Comparison of ENCODE assay signal across 1 cellular context in the genomic region with DNA sequence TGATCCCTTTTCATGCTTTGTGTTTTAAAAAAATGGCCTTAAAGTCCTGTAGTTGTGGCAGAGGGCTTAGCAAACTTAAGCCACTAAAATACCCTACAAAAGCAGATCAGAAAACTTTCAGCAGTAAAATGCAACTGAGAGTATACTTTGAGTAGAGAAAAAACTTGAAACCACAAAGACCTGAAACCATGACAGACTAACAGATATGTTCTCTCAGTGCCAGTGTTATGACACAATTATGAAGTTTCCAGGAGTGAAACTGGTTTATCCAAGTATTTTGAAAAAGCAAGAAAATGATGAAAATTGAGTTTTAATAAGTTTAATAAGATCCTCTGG.
TF ChIP-seq lines count a peak whose summit lies in the region.

No MANE protein-coding gene starts in this region.

TF ChIP-seq in GM12878, 131 proteins besides CTCF, POLR2A, EP300 and RAD21 (continued from another document and continues in another):
- TF ChIP-seq, protein P1, sequence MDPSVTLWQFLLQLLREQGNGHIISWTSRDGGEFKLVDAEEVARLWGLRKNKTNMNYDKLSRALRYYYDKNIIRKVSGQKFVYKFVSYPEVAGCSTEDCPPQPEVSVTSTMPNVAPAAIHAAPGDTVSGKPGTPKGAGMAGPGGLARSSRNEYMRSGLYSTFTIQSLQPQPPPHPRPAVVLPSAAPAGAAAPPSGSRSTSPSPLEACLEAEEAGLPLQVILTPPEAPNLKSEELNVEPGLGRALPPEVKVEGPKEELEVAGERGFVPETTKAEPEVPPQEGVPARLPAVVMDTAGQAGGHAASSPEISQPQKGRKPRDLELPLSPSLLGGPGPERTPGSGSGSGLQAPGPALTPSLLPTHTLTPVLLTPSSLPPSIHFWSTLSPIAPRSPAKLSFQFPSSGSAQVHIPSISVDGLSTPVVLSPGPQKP (IDR thresholded peaks at IDR 0.05; ENCODE audit: low read depth, low read length) = no peak
- TF ChIP-seq ZBED1 (IDR thresholded peaks at IDR 0.05; ENCODE audit: borderline replicate concordance) (no peak), CREB1 (IDR thresholded peaks at IDR 0.05; ENCODE audit: low read depth) (peak; percentile 62; the same call in 1 of the 2 replicates), TCF3 (IDR thresholded peaks at IDR 0.05; ENCODE audit: borderline replicate concordance, insufficient read depth, low read depth, low read length) (no peak), YY1 (IDR thresholded peaks at IDR 0.05; ENCODE audit: low read depth, low read length) (no peak), CHD2 (IDR thresholded peaks at IDR 0.05; ENCODE audit: borderline replicate concordance, low read depth, low read length) (no peak), SMC3 (IDR thresholded peaks at IDR 0.05; ENCODE audit: borderline replicate concordance, low read length) (no peak), RAD51 (IDR thresholded peaks at IDR 0.05) (no peak), BMI1 (IDR thresholded peaks at IDR 0.05; ENCODE audit: borderline replicate concordance) (no peak; the same call in 1 of the 2 replicates), SIN3A (IDR thresholded peaks at IDR 0.05; ENCODE audit: low read depth, low read length) (no peak), NFXL1 (IDR thresholded peaks at IDR 0.05; ENCODE audit: borderline replicate concordance) (no peak), DPF2 (IDR thresholded peaks at IDR 0.05) (no peak; the same call in 1 of the 2 replicates), GABPA (IDR thresholded peaks at IDR 0.05; ENCODE audit: low read depth) (0 out of 2 replicates have a peak, but pooled peaks have one; percentile 26), PML (IDR thresholded peaks at IDR 0.05; ENCODE audit: low read length) (no peak), HDGF (IDR thresholded peaks at IDR 0.05) (no peak), MEF2A (IDR thresholded peaks at IDR 0.05; ENCODE audit: insufficient read depth, low read depth, low read length) (0 out of 2 replicates have a peak, but pooled peaks have one; percentile 28), TARDBP (IDR thresholded peaks at IDR 0.05; ENCODE audit: borderline replicate concordance) (no peak), ZZZ3 (IDR thresholded peaks at IDR 0.05; ENCODE audit: control insufficient read depth, insufficient read length, low read depth) (no peak), PAX5 (IDR thresholded peaks at IDR 0.05; ENCODE audit: borderline replicate concordance, low read depth, low read length) (no peak; the same call in 1 of the 2 replicates), CBX3 (IDR thresholded peaks at IDR 0.05; ENCODE audit: borderline replicate concordance, low read depth) (no peak), FOXK2 (IDR thresholded peaks at IDR 0.05) (no peak), MTA3 (IDR thresholded peaks at IDR 0.05; ENCODE audit: borderline replicate concordance, low read length) (no peak; the same call in 1 of the 2 replicates), CBFB (IDR thresholded peaks at IDR 0.05; ENCODE audit: low read depth) (peak; percentile 36; the same call in 1 of the 2 replicates), SP1 (IDR thresholded peaks at IDR 0.05; ENCODE audit: low read depth, low read length) (no peak), BHLHE40 (IDR thresholded peaks at IDR 0.05; ENCODE audit: borderline replicate concordance in 1 of 2, low read depth in 2 of 2, low read length in 1 of 2) (no peak), SMAD1 (IDR thresholded peaks at IDR 0.05; ENCODE audit: low read depth, partially characterized antibody) (no peak), RELA (IDR thresholded peaks at IDR 0.05; ENCODE audit: borderline replicate concordance, partially characterized antibody) (no peak), IKZF2 (IDR thresholded peaks at IDR 0.05) (peak; percentile 90 to 94), CBX5 (IDR thresholded peaks at IDR 0.05; ENCODE audit: low read depth) (peak; percentile 49; the same call in 1 of the 2 replicates), IKZF1 (conservative IDR thresholded peaks at IDR 0.05) (peak; percentile 86), BRCA1 (IDR thresholded peaks at IDR 0.05; ENCODE audit: low read depth, low read length) (no peak), STAT3 (IDR thresholded peaks at IDR 0.05; ENCODE audit: low read depth, low read length) (no peak), TCF7 (IDR thresholded peaks at IDR 0.05; ENCODE audit: borderline replicate concordance) (0 out of 2 replicates have a peak, but pooled peaks have one; percentile 57)
- TF ChIP-seq, protein P2, sequence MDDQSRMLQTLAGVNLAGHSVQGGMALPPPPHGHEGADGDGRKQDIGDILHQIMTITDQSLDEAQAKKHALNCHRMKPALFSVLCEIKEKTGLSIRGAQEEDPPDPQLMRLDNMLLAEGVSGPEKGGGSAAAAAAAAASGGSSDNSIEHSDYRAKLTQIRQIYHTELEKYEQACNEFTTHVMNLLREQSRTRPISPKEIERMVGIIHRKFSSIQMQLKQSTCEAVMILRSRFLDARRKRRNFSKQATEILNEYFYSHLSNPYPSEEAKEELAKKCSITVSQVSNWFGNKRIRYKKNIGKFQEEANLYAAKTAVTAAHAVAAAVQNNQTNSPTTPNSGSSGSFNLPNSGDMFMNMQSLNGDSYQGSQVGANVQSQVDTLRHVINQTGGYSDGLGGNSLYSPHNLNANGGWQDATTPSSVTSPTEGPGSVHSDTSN (IDR thresholded peaks at IDR 0.05; ENCODE audit: insufficient replicate concordance, low read depth, low read length) = no peak
- TF ChIP-seq, protein P3, sequence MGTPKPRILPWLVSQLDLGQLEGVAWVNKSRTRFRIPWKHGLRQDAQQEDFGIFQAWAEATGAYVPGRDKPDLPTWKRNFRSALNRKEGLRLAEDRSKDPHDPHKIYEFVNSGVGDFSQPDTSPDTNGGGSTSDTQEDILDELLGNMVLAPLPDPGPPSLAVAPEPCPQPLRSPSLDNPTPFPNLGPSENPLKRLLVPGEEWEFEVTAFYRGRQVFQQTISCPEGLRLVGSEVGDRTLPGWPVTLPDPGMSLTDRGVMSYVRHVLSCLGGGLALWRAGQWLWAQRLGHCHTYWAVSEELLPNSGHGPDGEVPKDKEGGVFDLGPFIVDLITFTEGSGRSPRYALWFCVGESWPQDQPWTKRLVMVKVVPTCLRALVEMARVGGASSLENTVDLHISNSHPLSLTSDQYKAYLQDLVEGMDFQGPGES (IDR thresholded peaks at IDR 0.05) = no peak
- TF ChIP-seq, protein P4, sequence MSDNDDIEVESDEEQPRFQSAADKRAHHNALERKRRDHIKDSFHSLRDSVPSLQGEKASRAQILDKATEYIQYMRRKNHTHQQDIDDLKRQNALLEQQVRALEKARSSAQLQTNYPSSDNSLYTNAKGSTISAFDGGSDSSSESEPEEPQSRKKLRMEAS (IDR thresholded peaks at IDR 0.05; ENCODE audit: low read depth, low read length) = no peak
- TF ChIP-seq, protein P5, sequence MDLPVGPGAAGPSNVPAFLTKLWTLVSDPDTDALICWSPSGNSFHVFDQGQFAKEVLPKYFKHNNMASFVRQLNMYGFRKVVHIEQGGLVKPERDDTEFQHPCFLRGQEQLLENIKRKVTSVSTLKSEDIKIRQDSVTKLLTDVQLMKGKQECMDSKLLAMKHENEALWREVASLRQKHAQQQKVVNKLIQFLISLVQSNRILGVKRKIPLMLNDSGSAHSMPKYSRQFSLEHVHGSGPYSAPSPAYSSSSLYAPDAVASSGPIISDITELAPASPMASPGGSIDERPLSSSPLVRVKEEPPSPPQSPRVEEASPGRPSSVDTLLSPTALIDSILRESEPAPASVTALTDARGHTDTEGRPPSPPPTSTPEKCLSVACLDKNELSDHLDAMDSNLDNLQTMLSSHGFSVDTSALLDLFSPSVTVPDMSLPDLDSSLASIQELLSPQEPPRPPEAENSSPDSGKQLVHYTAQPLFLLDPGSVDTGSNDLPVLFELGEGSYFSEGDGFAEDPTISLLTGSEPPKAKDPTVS (IDR thresholded peaks at IDR 0.05; ENCODE audit: low read depth, low read length) = no peak
- TF ChIP-seq, protein P6, sequence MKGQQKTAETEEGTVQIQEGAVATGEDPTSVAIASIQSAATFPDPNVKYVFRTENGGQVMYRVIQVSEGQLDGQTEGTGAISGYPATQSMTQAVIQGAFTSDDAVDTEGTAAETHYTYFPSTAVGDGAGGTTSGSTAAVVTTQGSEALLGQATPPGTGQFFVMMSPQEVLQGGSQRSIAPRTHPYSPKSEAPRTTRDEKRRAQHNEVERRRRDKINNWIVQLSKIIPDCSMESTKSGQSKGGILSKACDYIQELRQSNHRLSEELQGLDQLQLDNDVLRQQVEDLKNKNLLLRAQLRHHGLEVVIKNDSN (IDR thresholded peaks at IDR 0.05; ENCODE audit: borderline replicate concordance, extremely low read length, insufficient read depth, low read depth, low read length) = no peak
- TF ChIP-seq, protein P7, sequence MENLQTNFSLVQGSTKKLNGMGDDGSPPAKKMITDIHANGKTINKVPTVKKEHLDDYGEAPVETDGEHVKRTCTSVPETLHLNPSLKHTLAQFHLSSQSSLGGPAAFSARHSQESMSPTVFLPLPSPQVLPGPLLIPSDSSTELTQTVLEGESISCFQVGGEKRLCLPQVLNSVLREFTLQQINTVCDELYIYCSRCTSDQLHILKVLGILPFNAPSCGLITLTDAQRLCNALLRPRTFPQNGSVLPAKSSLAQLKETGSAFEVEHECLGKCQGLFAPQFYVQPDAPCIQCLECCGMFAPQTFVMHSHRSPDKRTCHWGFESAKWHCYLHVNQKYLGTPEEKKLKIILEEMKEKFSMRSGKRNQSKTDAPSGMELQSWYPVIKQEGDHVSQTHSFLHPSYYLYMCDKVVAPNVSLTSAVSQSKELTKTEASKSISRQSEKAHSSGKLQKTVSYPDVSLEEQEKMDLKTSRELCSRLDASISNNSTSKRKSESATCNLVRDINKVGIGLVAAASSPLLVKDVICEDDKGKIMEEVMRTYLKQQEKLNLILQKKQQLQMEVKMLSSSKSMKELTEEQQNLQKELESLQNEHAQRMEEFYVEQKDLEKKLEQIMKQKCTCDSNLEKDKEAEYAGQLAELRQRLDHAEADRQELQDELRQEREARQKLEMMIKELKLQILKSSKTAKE (IDR thresholded peaks at IDR 0.05; ENCODE audit: low read depth, poor library complexity, severe bottlenecking) = peak; percentile 80
- TF ChIP-seq, protein P8, sequence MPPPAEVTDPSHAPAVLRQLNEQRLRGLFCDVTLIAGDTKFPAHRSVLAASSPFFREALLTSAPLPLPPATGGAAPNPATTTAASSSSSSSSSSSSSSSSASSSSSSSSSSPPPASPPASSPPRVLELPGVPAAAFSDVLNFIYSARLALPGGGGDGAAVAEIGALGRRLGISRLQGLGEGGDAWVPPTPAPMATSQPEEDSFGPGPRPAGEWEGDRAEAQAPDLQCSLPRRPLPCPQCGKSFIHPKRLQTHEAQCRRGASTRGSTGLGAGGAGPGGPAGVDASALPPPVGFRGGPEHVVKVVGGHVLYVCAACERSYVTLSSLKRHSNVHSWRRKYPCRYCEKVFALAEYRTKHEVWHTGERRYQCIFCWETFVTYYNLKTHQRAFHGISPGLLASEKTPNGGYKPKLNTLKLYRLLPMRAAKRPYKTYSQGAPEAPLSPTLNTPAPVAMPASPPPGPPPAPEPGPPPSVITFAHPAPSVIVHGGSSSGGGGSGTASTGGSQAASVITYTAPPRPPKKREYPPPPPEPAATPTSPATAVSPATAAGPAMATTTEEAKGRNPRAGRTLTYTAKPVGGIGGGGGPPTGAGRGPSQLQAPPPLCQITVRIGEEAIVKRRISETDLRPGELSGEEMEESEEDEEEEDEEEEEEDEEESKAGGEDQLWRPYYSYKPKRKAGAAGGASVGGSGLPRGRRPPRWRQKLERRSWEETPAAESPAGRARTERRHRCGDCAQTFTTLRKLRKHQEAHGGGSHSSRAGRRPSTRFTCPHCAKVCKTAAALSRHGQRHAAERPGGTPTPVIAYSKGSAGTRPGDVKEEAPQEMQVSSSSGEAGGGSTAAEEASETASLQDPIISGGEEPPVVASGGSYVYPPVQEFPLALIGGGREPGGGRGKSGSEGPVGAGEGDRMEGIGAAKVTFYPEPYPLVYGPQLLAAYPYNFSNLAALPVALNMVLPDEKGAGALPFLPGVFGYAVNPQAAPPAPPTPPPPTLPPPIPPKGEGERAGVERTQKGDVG (CRISPR knock-in tag; IDR thresholded peaks at IDR 0.05) = no peak
- TF ChIP-seq, protein P9, sequence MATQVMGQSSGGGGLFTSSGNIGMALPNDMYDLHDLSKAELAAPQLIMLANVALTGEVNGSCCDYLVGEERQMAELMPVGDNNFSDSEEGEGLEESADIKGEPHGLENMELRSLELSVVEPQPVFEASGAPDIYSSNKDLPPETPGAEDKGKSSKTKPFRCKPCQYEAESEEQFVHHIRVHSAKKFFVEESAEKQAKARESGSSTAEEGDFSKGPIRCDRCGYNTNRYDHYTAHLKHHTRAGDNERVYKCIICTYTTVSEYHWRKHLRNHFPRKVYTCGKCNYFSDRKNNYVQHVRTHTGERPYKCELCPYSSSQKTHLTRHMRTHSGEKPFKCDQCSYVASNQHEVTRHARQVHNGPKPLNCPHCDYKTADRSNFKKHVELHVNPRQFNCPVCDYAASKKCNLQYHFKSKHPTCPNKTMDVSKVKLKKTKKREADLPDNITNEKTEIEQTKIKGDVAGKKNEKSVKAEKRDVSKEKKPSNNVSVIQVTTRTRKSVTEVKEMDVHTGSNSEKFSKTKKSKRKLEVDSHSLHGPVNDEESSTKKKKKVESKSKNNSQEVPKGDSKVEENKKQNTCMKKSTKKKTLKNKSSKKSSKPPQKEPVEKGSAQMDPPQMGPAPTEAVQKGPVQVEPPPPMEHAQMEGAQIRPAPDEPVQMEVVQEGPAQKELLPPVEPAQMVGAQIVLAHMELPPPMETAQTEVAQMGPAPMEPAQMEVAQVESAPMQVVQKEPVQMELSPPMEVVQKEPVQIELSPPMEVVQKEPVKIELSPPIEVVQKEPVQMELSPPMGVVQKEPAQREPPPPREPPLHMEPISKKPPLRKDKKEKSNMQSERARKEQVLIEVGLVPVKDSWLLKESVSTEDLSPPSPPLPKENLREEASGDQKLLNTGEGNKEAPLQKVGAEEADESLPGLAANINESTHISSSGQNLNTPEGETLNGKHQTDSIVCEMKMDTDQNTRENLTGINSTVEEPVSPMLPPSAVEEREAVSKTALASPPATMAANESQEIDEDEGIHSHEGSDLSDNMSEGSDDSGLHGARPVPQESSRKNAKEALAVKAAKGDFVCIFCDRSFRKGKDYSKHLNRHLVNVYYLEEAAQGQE (IDR thresholded peaks at IDR 0.05; ENCODE audit: low read depth, low read length) = no peak
- TF ChIP-seq, protein P10, sequence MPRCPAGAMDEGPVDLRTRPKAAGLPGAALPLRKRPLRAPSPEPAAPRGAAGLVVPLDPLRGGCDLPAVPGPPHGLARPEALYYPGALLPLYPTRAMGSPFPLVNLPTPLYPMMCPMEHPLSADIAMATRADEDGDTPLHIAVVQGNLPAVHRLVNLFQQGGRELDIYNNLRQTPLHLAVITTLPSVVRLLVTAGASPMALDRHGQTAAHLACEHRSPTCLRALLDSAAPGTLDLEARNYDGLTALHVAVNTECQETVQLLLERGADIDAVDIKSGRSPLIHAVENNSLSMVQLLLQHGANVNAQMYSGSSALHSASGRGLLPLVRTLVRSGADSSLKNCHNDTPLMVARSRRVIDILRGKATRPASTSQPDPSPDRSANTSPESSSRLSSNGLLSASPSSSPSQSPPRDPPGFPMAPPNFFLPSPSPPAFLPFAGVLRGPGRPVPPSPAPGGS (IDR thresholded peaks at IDR 0.05; ENCODE audit: borderline replicate concordance, insufficient read depth, low read depth, low read length, poor library complexity, severe bottlenecking) = no peak
- TF ChIP-seq, protein P11, sequence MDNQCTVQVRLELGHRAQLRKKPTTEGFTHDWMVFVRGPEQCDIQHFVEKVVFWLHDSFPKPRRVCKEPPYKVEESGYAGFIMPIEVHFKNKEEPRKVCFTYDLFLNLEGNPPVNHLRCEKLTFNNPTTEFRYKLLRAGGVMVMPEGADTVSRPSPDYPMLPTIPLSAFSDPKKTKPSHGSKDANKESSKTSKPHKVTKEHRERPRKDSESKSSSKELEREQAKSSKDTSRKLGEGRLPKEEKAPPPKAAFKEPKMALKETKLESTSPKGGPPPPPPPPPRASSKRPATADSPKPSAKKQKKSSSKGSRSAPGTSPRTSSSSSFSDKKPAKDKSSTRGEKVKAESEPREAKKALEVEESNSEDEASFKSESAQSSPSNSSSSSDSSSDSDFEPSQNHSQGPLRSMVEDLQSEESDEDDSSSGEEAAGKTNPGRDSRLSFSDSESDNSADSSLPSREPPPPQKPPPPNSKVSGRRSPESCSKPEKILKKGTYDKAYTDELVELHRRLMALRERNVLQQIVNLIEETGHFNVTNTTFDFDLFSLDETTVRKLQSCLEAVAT (IDR thresholded peaks at IDR 0.05) = 0 out of 2 replicates have a peak, but pooled peaks have one; percentile 28
